8 cellular contexts compared by ENCODE assay signal in the genomic region with DNA sequence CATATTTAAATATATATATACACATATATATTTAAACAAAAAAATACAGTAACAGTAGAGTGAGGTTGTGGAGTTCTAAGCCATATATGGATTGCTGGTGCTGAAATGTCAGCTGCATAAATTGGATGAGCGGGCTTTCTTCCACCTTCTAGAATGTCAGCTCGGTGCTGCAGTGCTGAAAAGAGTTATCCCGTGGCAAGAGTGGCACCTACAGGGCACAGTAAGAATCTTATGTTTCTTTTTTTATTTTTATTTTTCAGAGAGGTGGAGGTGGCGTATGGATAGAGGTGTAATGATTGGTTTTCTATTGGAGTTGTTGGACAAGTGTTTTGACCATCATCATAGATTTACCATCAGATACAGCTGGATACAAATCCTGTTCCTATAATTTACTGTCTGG.
DNase-seq lines count a peak whose midpoint lies in the region; ATAC-seq and TF ChIP-seq lines count a peak whose summit lies in the region.

No MANE protein-coding gene starts in this region.

- H2AFZ ChIP-seq in Karpas-422 (ENCODE audit: low read length): no peak overlapping the region
- H2AFZ ChIP-seq in PC-9: no peak overlapping the region

- no peak for ATAC-seq in HG02885 (IDR thresholded peaks at IDR 0.05; ENCODE audit: poor library complexity, unreplicated experiment)
- no peak for ATAC-seq in HG02973 (IDR thresholded peaks at IDR 0.05; ENCODE audit: unreplicated experiment)

- DNase-seq in GF-D8 (lab: John Stamatoyannopoulos, UW) (peak; percentile 19), Karpas-422 (peak; percentile 70), PC-9 (peak; percentile 36 to 41), epithelial cell of esophagus (ENCODE audit: low read depth) (peak; percentile 74), mucosa of gallbladder (ENCODE audit: low spot score) (peak; percentile 40), GDM1 (lab: John Stamatoyannopoulos, UW) (no peak)

- no peak overlapping the region for H3K4me2 ChIP-seq in Karpas-422 (ENCODE audit: low read depth, low read length, poor library complexity, severe bottlenecking)
- H3K4me2 ChIP-seq in PC-9: no peak overlapping the region

- H3K27me3 ChIP-seq in Karpas-422 (ENCODE audit: low read length): no peaks in the 10 kb centered on the region
- no peaks in the 10 kb centered on the region for H3K27me3 ChIP-seq in PC-9 (ENCODE audit: insufficient read depth, low read depth)

- intact Hi-C loops in PC-9 (cut with micrococcal nuclease; ENCODE audit: unreplicated experiment): loop anchor here (1.0 kb wide), 2 partner anchors 141 to 1397 kb away; no protein-coding TSS in a partner anchor

- H3K36me3 ChIP-seq in Karpas-422 (ENCODE audit: insufficient read depth, low read length): no peaks in the 10 kb centered on the region
- no peaks in the 10 kb centered on the region for H3K36me3 ChIP-seq in PC-9 (ENCODE audit: low read depth)

- CTCF ChIA-PET in PC-9 (lab: Charles Lee): interaction anchor here (0.6 to 4.4 kb wide), 12 partner anchors 78 to 1385 kb away, joined by 3 to 53 read pairs (median 4); no protein-coding TSS in a partner anchor

- H3K9me2 ChIP-seq in Karpas-422 (replicated peaks; ENCODE audit: insufficient read depth, low read length) (no peaks in the 10 kb centered on the region), PC-9 (ENCODE audit: insufficient read depth) (no peaks in the 10 kb centered on the region)

- POLR2A ChIA-PET in PC-9 (lab: Charles Lee; ENCODE audit: unreplicated experiment): no interaction called here

- H3K9me3 ChIP-seq in Karpas-422 (ENCODE audit: low read length): no peaks in the 10 kb centered on the region
- no peaks in the 10 kb centered on the region for H3K9me3 ChIP-seq in PC-9 (ENCODE audit: insufficient read depth, low read depth)

- BruUV-seq in PC-9 (replicated peaks; lab: Mats Ljungman, UMichigan): no TSS peak

- H3K4me3 ChIP-seq in Karpas-422 (ENCODE audit: low read length) (no peak overlapping the region), PC-9 (no peak overlapping the region), epithelial cell of esophagus (ENCODE audit: low read length) (no peak overlapping the region)

- no peaks in the 10 kb centered on the region for H3K4me1 ChIP-seq in Karpas-422 (ENCODE audit: low read length)
- H3K4me1 ChIP-seq in PC-9 (replicated peaks; ENCODE audit: insufficient read depth): no peaks in the 10 kb centered on the region

- H3F3A ChIP-seq in PC-9 (ENCODE audit: insufficient read depth, low read depth): no peaks in the 10 kb centered on the region

- no peak overlapping the region for H3K27ac ChIP-seq in Karpas-422 (ENCODE audit: low read length)
- H3K27ac ChIP-seq in PC-9: no peak overlapping the region

- no peak overlapping the region for H3K9ac ChIP-seq in Karpas-422 (ENCODE audit: low read length)

- TF ChIP-seq CTCF in PC-9 (conservative IDR thresholded peaks at IDR 0.05): peak; percentile 77
- peak; percentile 57 for TF ChIP-seq CTCF in epithelial cell of esophagus (IDR thresholded peaks at IDR 0.05; ENCODE audit: insufficient read depth, low read depth, low read length, missing control alignments)

- H3K79me2 ChIP-seq in Karpas-422 (ENCODE audit: low read length): no peaks in the 10 kb centered on the region
- no peaks in the 10 kb centered on the region for H3K79me2 ChIP-seq in PC-9 (ENCODE audit: low read depth)

- H4K20me1 ChIP-seq in Karpas-422 (ENCODE audit: insufficient read depth, low read depth, low read length) (no peaks in the 10 kb centered on the region), PC-9 (ENCODE audit: insufficient read depth) (no peaks in the 10 kb centered on the region)
